In genomic region chr6:131807644-131808459, GRCh38 we compare ENCODE assay signal across 9 cellular contexts. TPM values are rescaled to one million over a fixed set of nuclear protein-coding genes. Genes with fewer than 3 reads are reported as not detected.
DNase-seq lines count a peak whose midpoint lies in the region; ATAC-seq and TF ChIP-seq lines count a peak whose summit lies in the region.
"Had no signal": no experiment of that assay in that cellular context is flagged by ENCODE, and none has a peak within 500 bp of the region (broad histone marks: within the 10 kb centered on the region; RNA-seq: fewer than 3 reads in every experiment).

ENPP1 (plus strand) TSS chr6:131808020; CDS start chr6:131808036, 16 bp downstream.

- H3K9me3 Mint-ChIP-seq in mesothelial cell of epicardium, result peaks cover 4% of the 10 kb centered on the region

- H3K27ac Mint-ChIP-seq in mesothelial cell of epicardium, result peak within 1 kb of the TSS; percentile 59

- peak within 1 kb of the TSS; percentile 86 for H3K4me3 Mint-ChIP-seq in mesothelial cell of epicardium

- no peaks in the 10 kb centered on the region for H3K36me3 Mint-ChIP-seq in mesothelial cell of epicardium

- H3K4me1 Mint-ChIP-seq in mesothelial cell of epicardium, result peaks cover 28% of the 10 kb centered on the region

- H3K27me3 Mint-ChIP-seq in mesothelial cell of epicardium (ENCODE audit: low read depth), result peaks cover 35% of the 10 kb centered on the region

- DNase-seq in NCI-H1436 (lab: John Stamatoyannopoulos, UW) (peak; percentile 52), NCI-H1436 treated with DMSO at 0.1 percent for 48 hours (lab: John Stamatoyannopoulos, UW) (no peak), NOMO-1 treated with DMSO at 0.1 percent for 48 hours (lab: John Stamatoyannopoulos, UW; ENCODE audit: unreplicated experiment) (peak; percentile 22), epidermal melanocyte (ENCODE audit: insufficient read length, low spot score) (peak; percentile 57), mesothelial cell of epicardium (ENCODE audit: low spot score in 2 of 2, unreplicated experiment in 2 of 2) (peak; percentile 37 to 72)
- DNase-seq in activated CD8-positive, alpha-beta memory T cell treated with anti-CD3 and anti-CD28 coated beads, Interleukin-2, amount 50 U/mL, for 48 hours, result peak; percentile 78
- peak; percentile 19 to 32 for DNase-seq in stimulated activated CD8-positive, alpha-beta memory T cell treated with anti-CD3 and anti-CD28 coated beads, Interleukin-15, amount 100 ng/mL, for 48 hours (ENCODE audit: low read depth in 2 of 2)
- DNase-seq: DND-41 had no signal

- TF ChIP-seq CTCF in mesothelial cell of epicardium (IDR thresholded peaks at IDR 0.05; ENCODE audit: unreplicated experiment), result no peak

- peak; percentile 63 for ATAC-seq in HG03135 (IDR thresholded peaks at IDR 0.05; ENCODE audit: unreplicated experiment)

RNA-seq across cellular contexts. Expression of gene ENPP1, which starts in this region (rescaled TPM):
- total RNA-seq in mesothelial cell of epicardium, result 6.6 to 7.2 TPM (median 6.8 TPM) in 3 replicates
